In genomic region chr3:28347374-28348285, GRCh38 we compare ENCODE assay signal across 8 cellular contexts. TPM values are rescaled to one million over a fixed set of nuclear protein-coding genes. Genes with fewer than 3 reads are reported as not detected.
DNase-seq lines count a peak whose midpoint lies in the region; ATAC-seq and TF ChIP-seq lines count a peak whose summit lies in the region.

No MANE protein-coding gene starts in this region.

- H3K4me1 ChIP-seq in cardiac muscle cell (ENCODE audit: low read depth) (peaks cover 15% of the 10 kb centered on the region), ovary (ENCODE audit: insufficient read depth) (peaks cover 3% of the 10 kb centered on the region)

- no peak for ATAC-seq in Right ventricle myocardium inferior
- no peak for ATAC-seq in T-helper 17 cell
- ATAC-seq in GM19463 (IDR thresholded peaks at IDR 0.05; ENCODE audit: unreplicated experiment) = no peak
- no peak for ATAC-seq in GM21526 (IDR thresholded peaks at IDR 0.05; ENCODE audit: low FRiP score, unreplicated experiment)

- H3K4me1 Mint-ChIP-seq in T-helper 17 cell = peaks cover 43% of the 10 kb centered on the region

- H3K36me3 ChIP-seq in cardiac muscle cell (no peaks in the 10 kb centered on the region), ovary (no peaks in the 10 kb centered on the region)

- H3K4me3 ChIP-seq in cardiac muscle cell (peak overlapping the region; percentile 47), fibroblast of mammary gland (ENCODE audit: control insufficient read depth, low read depth, low read length) (peak overlapping the region; percentile 90), ovary (peak overlapping the region; percentile 86)

- intact Hi-C loops in Right ventricle myocardium inferior (cut with DNase I) (loop anchor here (2.0 kb wide), 1 partner anchor 107 kb away; the partner anchor contains the start of gene CMC1), ovary (cut with DNase I) (no loop called here)

- H3K27ac ChIP-seq in cardiac muscle cell (peak overlapping the region; percentile 98), ovary (peak overlapping the region; percentile 79 to 99)

- H3K27me3 ChIP-seq in cardiac muscle cell (no peaks in the 10 kb centered on the region), ovary (no peaks in the 10 kb centered on the region)

- DNase-seq in cardiac muscle cell (ENCODE audit: low read depth in 1 of 2, low spot score in 1 of 2) = peak in 1 of 2 donors; percentile 84
- no peak for DNase-seq in Right ventricle myocardium inferior (ENCODE audit: missing footprints)
- no peak for DNase-seq in T-helper 17 cell
- peak; percentile 90 for DNase-seq in fibroblast of mammary gland (ENCODE audit: low read depth)
- no peak for DNase-seq in ovary
- no peak for DNase-seq in GM20000 (ENCODE audit: low spot score)

- peaks cover 4% of the 10 kb centered on the region for H3K36me3 Mint-ChIP-seq in T-helper 17 cell (ENCODE audit: low read depth)

- WGBS in ovary, 3 donors = 20 to 23% (median 21%) methylated on average over 17 of the region's 17 CpGs

- peak overlapping the region; percentile 97 for H3K27ac Mint-ChIP-seq in T-helper 17 cell

- TF ChIP-seq POLR2A in ovary (IDR thresholded peaks at IDR 0.05) = no peak

- no peak for TF ChIP-seq EP300 in ovary (IDR thresholded peaks at IDR 0.05)

- peak overlapping the region; percentile 95 for H3K4me3 Mint-ChIP-seq in T-helper 17 cell

- TF ChIP-seq CTCF in cardiac muscle cell (IDR thresholded peaks at IDR 0.05; ENCODE audit: low read depth, low read length) = no peak
- no peak for TF ChIP-seq CTCF in fibroblast of mammary gland (conservative IDR thresholded peaks at IDR 0.05; ENCODE audit: control insufficient read depth, insufficient read depth, low read depth, low read length)
- peak in 1 of 3 donors; percentile 7 for TF ChIP-seq CTCF in ovary (IDR thresholded peaks at IDR 0.05)
- no peak for TF ChIP-seq CTCF in GM20000 (IDR thresholded peaks at IDR 0.05; ENCODE audit: extremely low read depth, missing control alignments)

- H3K27me3 Mint-ChIP-seq in T-helper 17 cell = no peaks in the 10 kb centered on the region

- no peaks in the 10 kb centered on the region for H3K9me3 ChIP-seq in cardiac muscle cell (ENCODE audit: low read depth)
- H3K9me3 ChIP-seq in T-helper 17 cell (ENCODE audit: control insufficient read depth, low read length, poor library complexity, severe bottlenecking) = no peaks in the 10 kb centered on the region
- H3K9me3 ChIP-seq in ovary = no peaks in the 10 kb centered on the region

RNA-seq across cellular contexts. Expression of gene ZCWPW2, which starts 0.9 kb away (rescaled TPM):
- total RNA-seq in cardiac muscle cell (0.09 and 0.70 TPM in 2 replicates), Right ventricle myocardium inferior (2.0 TPM), T-helper 17 cell (under 1 TPM in 1 of 2 donors, not detected in 1; 0.30 TPM), ovary (1 to 10 TPM; 1.3 to 2.7 (median 2.1) TPM)
- polyA plus RNA-seq in cardiac muscle cell (2.4 and 2.9 TPM in 2 replicates), ovary (1 to 10 TPM; 1.4 to 1.6 TPM)

RNA-seq across cellular contexts. Expression of gene AZI2, which starts 1.0 kb away (rescaled TPM):
- total RNA-seq in cardiac muscle cell (49.3 and 65.5 TPM in 2 replicates), Right ventricle myocardium inferior (42.6 TPM), T-helper 17 cell (10 to 100 TPM; 27.0 to 28.1 TPM), ovary (10 to 100 TPM; 32.7 to 72.4 (median 49.5) TPM)
- polyA plus RNA-seq in cardiac muscle cell (68.4 and 72.8 TPM in 2 replicates), ovary (10 to 100 TPM; 26.3 to 56.2 TPM)
